In genomic region chr16:3661922-3662321, GRCh38 we compare ENCODE assay signal across 1 cellular context.
A peak's percentile ranks its signal among the peaks of the same experiment; 100 is the strongest.
TF ChIP-seq lines count a peak whose summit lies in the region.

No MANE protein-coding gene starts in this region.

TF ChIP-seq in H1, 55 proteins besides CTCF, POLR2A, EP300 and RAD21:
- TF ChIP-seq YY1 (IDR thresholded peaks at IDR 0.05; ENCODE audit: low read depth, low read length) = no peak
- peak; percentile 15; the same call in 1 of the 2 replicates for TF ChIP-seq POLR2AphosphoS5 (IDR thresholded peaks at IDR 0.05; ENCODE audit: low read depth, low read length)
